Comparison of ENCODE assay signal across 8 cellular contexts in genomic region chr3:184562146-184562861, GRCh38. TPM values are rescaled to one million over a fixed set of nuclear protein-coding genes. Genes with fewer than 3 reads are reported as not detected.
DNase-seq lines count a peak whose midpoint lies in the region; FAIRE-seq and TF ChIP-seq lines count a peak whose summit lies in the region.

No MANE protein-coding gene starts in this region.

- peaks cover 42% of the 10 kb centered on the region for H3K4me1 Mint-ChIP-seq in progenitor cell of endocrine pancreas (ENCODE audit: low read depth)

- H3K9me3 ChIP-seq in SJSA1 (replicated peaks) = no peaks in the 10 kb centered on the region

- H3K27ac ChIP-seq in SJSA1 = no peak overlapping the region

- no peaks in the 10 kb centered on the region for H3K27me3 ChIP-seq in SJSA1 (replicated peaks)

- no peaks in the 10 kb centered on the region for H3K36me3 Mint-ChIP-seq in progenitor cell of endocrine pancreas (ENCODE audit: insufficient read depth)

- FAIRE-seq in D721Med (lab: Jason Lieb, UNC) = no peak

- H3K9me3 Mint-ChIP-seq in progenitor cell of endocrine pancreas (ENCODE audit: low read depth) = no peaks in the 10 kb centered on the region

- no peak overlapping the region for H3K27ac Mint-ChIP-seq in progenitor cell of endocrine pancreas

- peak overlapping the region; percentile 83 for H3K4me3 Mint-ChIP-seq in progenitor cell of endocrine pancreas (ENCODE audit: low read depth)

- peak overlapping the region; percentile 50 for H3K4me3 ChIP-seq in SJSA1

- DNase-seq in D341Med (ENCODE audit: low spot score) = peak; percentile 72
- no peak for DNase-seq in SJSA1 (ENCODE audit: low read depth in 1 of 2, low spot score in 2 of 2)
- DNase-seq in germinal center (ENCODE audit: low spot score) = peak; percentile 38
- no peak for DNase-seq in progenitor cell of endocrine pancreas (ENCODE audit: low spot score, unreplicated experiment)
- no peak for DNase-seq in D721Med (ENCODE audit: insufficient read length, low spot score)
- no peak for DNase-seq in activated gamma-delta T cell (lab: John Stamatoyannopoulos, UW)
- no peak for DNase-seq in GM10266 (ENCODE audit: extremely low spot score)
- DNase-seq in NCI-H1930 (lab: John Stamatoyannopoulos, UW) = no peak

- no peaks in the 10 kb centered on the region for H3K36me3 ChIP-seq in SJSA1

- H3K4me1 ChIP-seq in SJSA1 (replicated peaks) = peaks cover 35% of the 10 kb centered on the region

- peaks cover 52% of the 10 kb centered on the region for H3K27me3 Mint-ChIP-seq in progenitor cell of endocrine pancreas

- no peak for TF ChIP-seq CTCF in progenitor cell of endocrine pancreas (IDR thresholded peaks at IDR 0.05; ENCODE audit: unreplicated experiment)
- no peak for TF ChIP-seq CTCF in D721Med (IDR thresholded peaks at IDR 0.05; ENCODE audit: insufficient read depth, missing control alignments)
- no peak for TF ChIP-seq CTCF in GM10266 (IDR thresholded peaks at IDR 0.05; ENCODE audit: control insufficient read depth, insufficient read depth, low read depth, missing control alignments)

RNA-seq across cellular contexts. Expression of gene EPHB3, which starts 0.7 kb away (rescaled TPM):
- total RNA-seq in SJSA1 (2014; rRNA removed; shearing (Covaris generic)) = 2.9 and 4.1 TPM in 2 replicates
- 11.7 and 13.4 TPM in 2 replicates for total RNA-seq in progenitor cell of endocrine pancreas

Comparison
In these comparisons a context has a peak if more than half of its experiments do, and no peak if none do; other contexts are left out.
1. DNase-seq: peak in D341Med (single experiment) and germinal center (single experiment); none in SJSA1 (0 of 2), progenitor cell of endocrine pancreas (single experiment), D721Med (single experiment), activated gamma-delta T cell (single experiment), GM10266 (single experiment) and NCI-H1930 (0 of 2).